1 cellular context compared by ENCODE assay signal in genomic region chr2:232697059-232697806, GRCh38.
TF ChIP-seq lines count a peak whose summit lies in the region.

GIGYF2 (plus strand) TSS chr2:232697331; CDS start chr2:232735198, 37,867 bp downstream.

TF ChIP-seq in WTC11, 78 proteins besides CTCF, POLR2A, EP300 and RAD21 (continued from another document and continues in another):
- peak; percentile 59; the same call in 1 of the 2 replicates for TF ChIP-seq ZNF232 (CRISPR knock-in tag; IDR thresholded peaks at IDR 0.05)
- TF ChIP-seq HMGA2 (CRISPR knock-in tag; IDR thresholded peaks at IDR 0.05) = no peak
- TF ChIP-seq FOXK1 (CRISPR knock-in tag; IDR thresholded peaks at IDR 0.05) = peak; percentile 75
- TF ChIP-seq TP53 (CRISPR knock-in tag; IDR thresholded peaks at IDR 0.05) = peak; percentile 79
- TF ChIP-seq FOXP4 (CRISPR knock-in tag; IDR thresholded peaks at IDR 0.05) = peak; percentile 59; the same call in 1 of the 2 replicates
- TF ChIP-seq ESRRA (CRISPR knock-in tag; IDR thresholded peaks at IDR 0.05; ENCODE audit: borderline replicate concordance) = peak; percentile 72; the same call in 1 of the 2 replicates
- peak; percentile 97 for TF ChIP-seq USF2 (CRISPR knock-in tag; IDR thresholded peaks at IDR 0.05)
- TF ChIP-seq HMGXB4 (CRISPR knock-in tag; IDR thresholded peaks at IDR 0.05) = peak; percentile 90
- TF ChIP-seq ZBTB21 (CRISPR knock-in tag; IDR thresholded peaks at IDR 0.05; ENCODE audit: borderline replicate concordance) = no peak
- TF ChIP-seq SOX15 (CRISPR knock-in tag; IDR thresholded peaks at IDR 0.05) = no peak
- TF ChIP-seq PRDM15 (CRISPR knock-in tag; IDR thresholded peaks at IDR 0.05) = peak; percentile 69; the same call in 1 of the 2 replicates
- TF ChIP-seq E2F5 (CRISPR knock-in tag; IDR thresholded peaks at IDR 0.05) = 0 out of 2 replicates have a peak, but pooled peaks have one; percentile 81
- TF ChIP-seq FOXP1 (CRISPR knock-in tag; IDR thresholded peaks at IDR 0.05; ENCODE audit: borderline replicate concordance) = peak; percentile 76; the same call in 1 of the 2 replicates
- 0 out of 2 replicates have a peak, but pooled peaks have one; percentile 77 for TF ChIP-seq ARID4B (CRISPR knock-in tag; IDR thresholded peaks at IDR 0.05; ENCODE audit: borderline replicate concordance)
- peak; percentile 85; the same call in 1 of the 2 replicates for TF ChIP-seq KAT7 (CRISPR knock-in tag; IDR thresholded peaks at IDR 0.05; ENCODE audit: borderline replicate concordance)
- peak; percentile 60 for TF ChIP-seq ETV6 (CRISPR knock-in tag; IDR thresholded peaks at IDR 0.05)
- TF ChIP-seq E2F4 (CRISPR knock-in tag; IDR thresholded peaks at IDR 0.05; ENCODE audit: borderline replicate concordance, low read depth) = no peak
- TF ChIP-seq NFATC4 (CRISPR knock-in tag; IDR thresholded peaks at IDR 0.05) = no peak
- no peak for TF ChIP-seq TEAD1 (CRISPR knock-in tag; IDR thresholded peaks at IDR 0.05)
- TF ChIP-seq TCF7 (CRISPR knock-in tag; IDR thresholded peaks at IDR 0.05; ENCODE audit: low read depth) = peak; percentile 74; the same call in 1 of the 2 replicates
- no peak for TF ChIP-seq EMX1 (CRISPR knock-in tag; IDR thresholded peaks at IDR 0.05)
- TF ChIP-seq ZNF281 (CRISPR knock-in tag; IDR thresholded peaks at IDR 0.05) = no peak
- peak; percentile 41; the same call in 1 of the 2 replicates for TF ChIP-seq RELA (CRISPR knock-in tag; IDR thresholded peaks at IDR 0.05; ENCODE audit: borderline replicate concordance)
- TF ChIP-seq MLX (CRISPR knock-in tag; IDR thresholded peaks at IDR 0.05) = no peak
- TF ChIP-seq ZNF532 (CRISPR knock-in tag; IDR thresholded peaks at IDR 0.05; ENCODE audit: borderline replicate concordance) = no peak
- peak; percentile 84 for TF ChIP-seq CBFB (CRISPR knock-in tag; IDR thresholded peaks at IDR 0.05; ENCODE audit: low read depth)
- TF ChIP-seq IRF1 (CRISPR knock-in tag; IDR thresholded peaks at IDR 0.05) = 0 out of 2 replicates have a peak, but pooled peaks have one; percentile 15
- TF ChIP-seq GABPB1 (CRISPR knock-in tag; IDR thresholded peaks at IDR 0.05) = peak; percentile 45
